ENCODE assay signal across 3 cellular contexts in genomic region chr5:174242573-174242972, GRCh38.
TF ChIP-seq lines count a peak whose summit lies in the region.

No MANE protein-coding gene starts in this region.

TF ChIP-seq in SK-N-SH, 30 proteins besides CTCF, POLR2A, EP300 and RAD21:
- TF ChIP-seq IRF3 (IDR thresholded peaks at IDR 0.05; ENCODE audit: low read depth, low read length) (no peak), GATA2 (CRISPR knock-in tag; IDR thresholded peaks at IDR 0.05) (peak; percentile 83), MAX (IDR thresholded peaks at IDR 0.05; ENCODE audit: low read depth) (no peak), TEAD4 (IDR thresholded peaks at IDR 0.05; ENCODE audit: borderline replicate concordance, insufficient read depth) (no peak), POLR2AphosphoS5 (IDR thresholded peaks at IDR 0.05; ENCODE audit: low read depth, low read length) (no peak)
TF ChIP-seq in SK-N-SH: peak in this region for 1.

TF ChIP-seq in SK-N-SH treated with all-trans-retinoic acid at 6 μM for 48 hours, 23 proteins besides CTCF, POLR2A, EP300 and RAD21:
- TF ChIP-seq GLIS3 (CRISPR knock-in tag; IDR thresholded peaks at IDR 0.05) (no peak), ZC3H10 (CRISPR knock-in tag; IDR thresholded peaks at IDR 0.05) (no peak), TOX (CRISPR knock-in tag; IDR thresholded peaks at IDR 0.05; ENCODE audit: borderline replicate concordance) (no peak), ARNTL (CRISPR knock-in tag; IDR thresholded peaks at IDR 0.05; ENCODE audit: borderline replicate concordance, low read depth) (no peak), SNAI2 (CRISPR knock-in tag; IDR thresholded peaks at IDR 0.05) (no peak), CREB5 (CRISPR knock-in tag; IDR thresholded peaks at IDR 0.05; ENCODE audit: low read depth) (no peak)

TF ChIP-seq in K562, 482 proteins besides CTCF, POLR2A, EP300 and RAD21:
- TF ChIP-seq NFYB (IDR thresholded peaks at IDR 0.05; ENCODE audit: extremely low read depth, insufficient read length) (no peak), RB1 (IDR thresholded peaks at IDR 0.05; ENCODE audit: low read depth) (no peak), RBM25 (IDR thresholded peaks at IDR 0.05; ENCODE audit: low read depth, low read length, severe bottlenecking) (peak; percentile 65)
